ENCODE assay signal across 8 cellular contexts in the genomic region with DNA sequence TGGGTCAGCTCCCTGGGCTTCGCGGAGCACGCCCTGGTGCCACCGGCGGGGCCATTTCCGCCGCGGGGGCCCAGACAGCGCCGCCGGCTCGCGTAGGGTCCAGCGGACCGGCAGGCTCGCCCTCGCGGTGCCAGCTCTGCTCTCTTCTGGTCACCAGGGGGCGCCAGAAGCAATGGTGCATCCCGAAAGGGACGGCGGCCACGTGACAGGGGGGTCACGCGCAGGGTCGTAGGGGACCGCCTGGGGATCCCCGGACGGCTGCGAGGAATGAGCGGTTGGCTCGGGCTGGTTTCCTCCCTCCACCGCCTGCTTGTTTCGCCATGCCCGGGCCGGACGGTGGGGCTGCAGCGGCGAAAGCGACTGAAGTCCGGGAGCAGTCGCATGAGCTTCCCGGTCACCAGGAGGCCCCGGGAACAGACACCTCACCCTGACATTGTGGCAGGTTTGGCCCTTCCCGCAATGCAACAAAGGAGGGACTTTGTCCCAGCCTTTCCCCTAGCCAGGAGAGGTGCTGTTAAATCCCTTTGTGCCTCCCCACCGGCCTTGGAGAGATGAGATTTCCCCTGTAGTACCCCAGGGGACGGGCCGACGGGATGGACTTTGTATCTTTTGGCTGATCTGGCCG. TPM values are rescaled to one million over a fixed set of nuclear protein-coding genes. Genes with fewer than 3 reads are reported as not detected.
DNase-seq lines count a peak whose midpoint lies in the region; ATAC-seq, FAIRE-seq and TF ChIP-seq lines count a peak whose summit lies in the region.

No MANE protein-coding gene starts in this region.

- H3K4me1 ChIP-seq in H1 (replicated peaks in 1 of 4; ENCODE audit: control insufficient read depth in 3 of 4, insufficient read depth in 4 of 4, low read length in 3 of 4) (no peaks in the 10 kb centered on the region; a peak in 1 of 7 replicates), SJCRH30 (no peaks in the 10 kb centered on the region)

- CTCF ChIA-PET in H1 (lab: Charles Lee; ENCODE audit: partially characterized antibody) = interaction anchor here (0.7 to 1.4 kb wide), 14 partner anchors 8 to 210 kb away, joined by 3 to 6 read pairs (median 4); no protein-coding TSS in a partner anchor

- H3K36me3 Mint-ChIP-seq in memory B cell = no peaks in the 10 kb centered on the region

- peak overlapping the region; percentile 65 for H4K91ac ChIP-seq in H1 (replicated peaks; ENCODE audit: insufficient read length, low read length)

- H2BK5ac ChIP-seq in H1 (ENCODE audit: low read depth, low read length) = no peak overlapping the region

- no peak for FAIRE-seq in H1 (lab: Jason Lieb, UNC)

- no peaks in the 10 kb centered on the region for H3K79me2 ChIP-seq in H1 (ENCODE audit: control insufficient read depth in 1 of 2, insufficient read depth in 2 of 2, low read length in 2 of 2)

- H4K20me1 ChIP-seq in H1 (replicated peaks in 1 of 2; ENCODE audit: control insufficient read depth in 1 of 2, insufficient read depth in 2 of 2, low read length in 2 of 2) = no peaks in the 10 kb centered on the region

- H3K27ac ChIP-seq in H1 (ENCODE audit: low read depth, low read length) = no peak overlapping the region
- no peak overlapping the region for H3K27ac ChIP-seq in SJCRH30

- H2BK120ac ChIP-seq in H1 (replicated peaks; ENCODE audit: low read depth, low read length) = no peak overlapping the region

- peaks cover 0 to 14% (median 8%) of the 10 kb centered on the region in 4 experiments; a peak in 4 of 7 replicates for H3K27me3 ChIP-seq in H1 (replicated peaks in 1 of 4; ENCODE audit: control insufficient read depth in 3 of 4, extremely low read depth in 1 of 4, insufficient read depth in 3 of 4, low read length in 3 of 4)
- no peaks in the 10 kb centered on the region for H3K27me3 ChIP-seq in SJCRH30

- no peak overlapping the region for H3K56ac ChIP-seq in H1 (replicated peaks; ENCODE audit: insufficient read length, low read depth, low read length)

- H2BK15ac ChIP-seq in H1 (ENCODE audit: low read length) = no peak overlapping the region

- no peaks in the 10 kb centered on the region for H3K36me3 ChIP-seq in H1 (ENCODE audit: control insufficient read depth in 2 of 4, insufficient read depth in 4 of 4, low read length in 3 of 4)
- no peaks in the 10 kb centered on the region for H3K36me3 ChIP-seq in SJCRH30

- no peak overlapping the region for H3K23ac ChIP-seq in H1 (ENCODE audit: insufficient read length)

- H3K23me2 ChIP-seq in H1 (ENCODE audit: low read depth, low read length) = no peaks in the 10 kb centered on the region

- H3K14ac ChIP-seq in H1 (ENCODE audit: insufficient read length) = no peak overlapping the region

- peak; percentile 34 to 46 for TF ChIP-seq RAD21 in H1 (IDR thresholded peaks at IDR 0.05 in 1 of 2, conservative IDR thresholded peaks at IDR 0.05 in 1 of 2; ENCODE audit: low read depth in 2 of 2, low read length in 2 of 2)

- H3K4me1 Mint-ChIP-seq in memory B cell = no peaks in the 10 kb centered on the region

- no peak overlapping the region for H2AK5ac ChIP-seq in H1 (ENCODE audit: low read depth, low read length)

- H3K18ac ChIP-seq in H1 (ENCODE audit: extremely low read depth, low read length) = no peak overlapping the region; the same call in 1 of the 2 replicates

- H3K79me1 ChIP-seq in H1 (ENCODE audit: low read depth, low read length) = no peaks in the 10 kb centered on the region

- H3K9me3 Mint-ChIP-seq in memory B cell = no peaks in the 10 kb centered on the region

- H3K4ac ChIP-seq in H1 (replicated peaks; ENCODE audit: insufficient read length, low read depth, low read length) = no peak overlapping the region

- WGBS in H1 (ENCODE audit: extremely low coverage in 1 of 2, insufficient coverage in 1 of 2, insufficient read length in 1 of 2, insufficient replicate concordance in 2 of 2, low coverage in 1 of 2, low lambda C conversion rate in 2 of 2, missing lambda C conversion rate in 1 of 2), 2 experiments = 23% methylated on average over 7 of the region's 50 CpGs; no CpG with 5 or more reads in 1 of the 2 experiments

- peak in 1 of 2 experiments; percentile 36; a peak in 1 of 3 replicates for TF ChIP-seq EP300 in H1 (IDR thresholded peaks at IDR 0.05; ENCODE audit: borderline replicate concordance in 1 of 2, low read depth in 2 of 2, low read length in 2 of 2)

- H3K4me3 ChIP-seq in H1 (ENCODE audit: extremely low read depth in 1 of 4, insufficient read depth in 2 of 4, low read depth in 3 of 4, low read length in 4 of 4) (peak overlapping the region; percentile 32 to 62 (median 34)), SJCRH30 (no peak overlapping the region)

- H2AFZ ChIP-seq in H1 (ENCODE audit: low read length) = peak overlapping the region; percentile 94

- peak overlapping the region; percentile 79 for H4K8ac ChIP-seq in H1 (ENCODE audit: extremely low read depth, insufficient read depth, low read length)

- H3K27ac Mint-ChIP-seq in memory B cell = no peak overlapping the region

- H3K9ac ChIP-seq in H1 (replicated peaks in 1 of 4; ENCODE audit: extremely low read depth in 1 of 4, low read depth in 3 of 4, low read length in 3 of 4) = peak overlapping the region in 3 of 4 experiments; percentile 34 to 66 (median 55); a peak in 5 of 7 replicates

- TF ChIP-seq POLR2A in H1 (IDR thresholded peaks at IDR 0.05; ENCODE audit: control extremely low read depth in 1 of 2, low read depth in 2 of 2, low read length in 2 of 2) = peak in 1 of 2 experiments; percentile 59; a peak in 2 of 3 replicates

- DNase-seq in COLO668 (lab: John Stamatoyannopoulos, UW; ENCODE audit: unreplicated experiment) = peak; percentile 65
- peak; percentile 11 for DNase-seq in GOT3 (lab: John Stamatoyannopoulos, UW)
- DNase-seq in NCI-H2196 (lab: John Stamatoyannopoulos, UW; ENCODE audit: unreplicated experiment) = peak; percentile 66
- DNase-seq in activated CD8-positive, alpha-beta memory T cell treated with anti-CD3 and anti-CD28 coated beads for 24 hours = peak; percentile 86
- peak; percentile 46 to 93 for DNase-seq in H1 (ENCODE audit: low read depth in 1 of 2, low spot score in 2 of 2)
- DNase-seq in memory B cell (ENCODE audit: low spot score in 2 of 2) = peak; percentile 56 to 61
- peak; percentile 34 to 57 (median 48) for DNase-seq in stimulated activated CD4-positive, alpha-beta T cell treated with anti-CD3 and anti-CD28 coated beads, TNF-alpha, amount 100 ng/mL, for 48 hours (ENCODE audit: low read depth in 3 of 3)
- DNase-seq in SJCRH30 = no peak

- peak overlapping the region; percentile 60 for H4K5ac ChIP-seq in H1 (ENCODE audit: insufficient read length, low read depth, low read length)

- ATAC-seq in memory B cell (ENCODE audit: low read depth) = peak; percentile 90

- POLR2A ChIA-PET in H1 (lab: Charles Lee; ENCODE audit: partially characterized antibody) = interaction anchor here (1.6 kb wide), 1 partner anchor 15 kb away, joined by 5 read pairs; no protein-coding TSS in a partner anchor

- H3K9me3 ChIP-seq in H1 (ENCODE audit: insufficient read depth in 2 of 2, low read depth in 1 of 2, low read length in 1 of 2) = no peaks in the 10 kb centered on the region
- H3K9me3 ChIP-seq in SJCRH30 (replicated peaks) = no peaks in the 10 kb centered on the region

- TF ChIP-seq CTCF in H1 (IDR thresholded peaks at IDR 0.05; ENCODE audit: control extremely low read depth in 1 of 3, insufficient read depth in 1 of 3, low read depth in 1 of 3, low read length in 3 of 3) = peak; percentile 47 to 78 (median 68)

- peak overlapping the region; percentile 50 for H3K4me3 Mint-ChIP-seq in memory B cell

- H2BK12ac ChIP-seq in H1 (ENCODE audit: low read depth, low read length) = no peak overlapping the region

- peak overlapping the region; percentile 52 to 69 for H3K4me2 ChIP-seq in H1 (ENCODE audit: insufficient read depth in 1 of 2, low read depth in 2 of 2, low read length in 2 of 2)

- peaks cover 2% of the 10 kb centered on the region for H3K27me3 Mint-ChIP-seq in memory B cell

- H2BK20ac ChIP-seq in H1 (ENCODE audit: low read length) = no peak overlapping the region

TF ChIP-seq in H1, 55 proteins besides CTCF, POLR2A, EP300 and RAD21 (continues in another document):
- TF ChIP-seq SP4 (IDR thresholded peaks at IDR 0.05; ENCODE audit: low read length) (peak; percentile 81; the same call in 1 of the 2 replicates), KDM4A (IDR thresholded peaks at IDR 0.05; ENCODE audit: low read depth, low read length, severe bottlenecking) (peak; percentile 34), PHF8 (conservative IDR thresholded peaks at IDR 0.05; ENCODE audit: low read depth, low read length) (peak; percentile 40; the same call in 1 of the 2 replicates), BRCA1 (IDR thresholded peaks at IDR 0.05; ENCODE audit: low read depth, low read length) (no peak), RBBP5 (IDR thresholded peaks at IDR 0.05; ENCODE audit: borderline replicate concordance, low read depth, low read length) (no peak), CREB1 (IDR thresholded peaks at IDR 0.05) (peak; percentile 54; the same call in 1 of the 2 replicates), SIX5 (IDR thresholded peaks at IDR 0.05; ENCODE audit: low read depth, low read length) (no peak), POLR2AphosphoS5 (IDR thresholded peaks at IDR 0.05; ENCODE audit: low read depth, low read length) (0 out of 2 replicates have a peak, but pooled peaks have one; percentile 44)
- TF ChIP-seq, protein P1, sequence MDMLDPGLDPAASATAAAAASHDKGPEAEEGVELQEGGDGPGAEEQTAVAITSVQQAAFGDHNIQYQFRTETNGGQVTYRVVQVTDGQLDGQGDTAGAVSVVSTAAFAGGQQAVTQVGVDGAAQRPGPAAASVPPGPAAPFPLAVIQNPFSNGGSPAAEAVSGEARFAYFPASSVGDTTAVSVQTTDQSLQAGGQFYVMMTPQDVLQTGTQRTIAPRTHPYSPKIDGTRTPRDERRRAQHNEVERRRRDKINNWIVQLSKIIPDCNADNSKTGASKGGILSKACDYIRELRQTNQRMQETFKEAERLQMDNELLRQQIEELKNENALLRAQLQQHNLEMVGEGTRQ (IDR thresholded peaks at IDR 0.05; ENCODE audit: low read length) = peak; percentile 95
- TF ChIP-seq, protein P2, sequence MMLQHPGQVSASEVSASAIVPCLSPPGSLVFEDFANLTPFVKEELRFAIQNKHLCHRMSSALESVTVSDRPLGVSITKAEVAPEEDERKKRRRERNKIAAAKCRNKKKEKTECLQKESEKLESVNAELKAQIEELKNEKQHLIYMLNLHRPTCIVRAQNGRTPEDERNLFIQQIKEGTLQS (IDR thresholded peaks at IDR 0.05; ENCODE audit: insufficient read depth, low read depth, low read length) = peak; percentile 95

RNA-seq across cellular contexts. Expression of a gene that starts 15.8 kb away (rescaled TPM):
- total RNA-seq in H1 (2021; fragmentation: NEBNext Ultra II Directional; extraction: Animal tissue kit (Norgen Biotek cat#: 25700)) = 0.84 and 1.3 TPM in 2 replicates
- polyA plus RNA-seq in H1 (2011; rRNA removed) = 0.71 and 0.76 TPM in 2 replicates
- polyA plus RNA-seq in H1 (2011; cell fraction: cytosol; rRNA removed) = 1.2 TPM
- polyA plus RNA-seq in H1 (2011; cell fraction: nucleus; rRNA removed) = 0.90 TPM
- polyA plus RNA-seq in H1 (2012, experiment 1 of 2) = 1.2 to 1.7 TPM (median 1.5 TPM) in 4 replicates
- 0.71 TPM for polyA plus RNA-seq in H1 (2012, experiment 2 of 2)
- 0.45 TPM for polyA plus RNA-seq in H1 (2013, experiment 1 of 2)
- 0.39 TPM for polyA plus RNA-seq in H1 (2013, experiment 2 of 2)
- polyA minus RNA-seq in H1 (2011; rRNA and poly(A)+ RNA removed) = 0.98 and 1.2 TPM in 2 replicates
- polyA minus RNA-seq in H1 (2011; cell fraction: cytosol; rRNA and poly(A)+ RNA removed) = not detected
- 0.60 TPM for polyA minus RNA-seq in H1 (2011; cell fraction: nucleus; rRNA and poly(A)+ RNA removed)
- total RNA-seq in SJCRH30 (2014; rRNA removed; shearing (Covaris generic)) = 0.30 and 0.34 TPM in 2 replicates

Comparison
In these comparisons a context has a peak if more than half of its experiments do, and no peak if none do; other contexts are left out.
1. DNase-seq: peak in COLO668 (single experiment), GOT3 (single experiment), NCI-H2196 (single experiment), activated CD8-positive, alpha-beta memory T cell treated with anti-CD3 and anti-CD28 coated beads for 24 hours (single experiment), H1 (2 of 2), memory B cell (2 of 2) and stimulated activated CD4-positive, alpha-beta T cell treated with anti-CD3 and anti-CD28 coated beads, TNF-alpha, amount 100 ng/mL, for 48 hours (3 of 3); none in SJCRH30 (0 of 2).